In genomic region chr1:40132383-40133121, GRCh38 we compare ENCODE assay signal across 15 cellular contexts. TPM values are rescaled to one million over a fixed set of nuclear protein-coding genes. Genes with fewer than 3 reads are reported as not detected.
DNase-seq lines count a peak whose midpoint lies in the region; ATAC-seq and TF ChIP-seq lines count a peak whose summit lies in the region.
"Had no signal": no experiment of that assay in that cellular context is flagged by ENCODE, and none has a peak within 500 bp of the region (broad histone marks: within the 10 kb centered on the region; RNA-seq: fewer than 3 reads in every experiment).

No MANE protein-coding gene starts in this region.

- H3K9ac ChIP-seq in skeletal muscle tissue (ENCODE audit: low read depth in 1 of 3, low read length in 3 of 3), result peak overlapping the region; percentile 32 to 57 (median 50)

- no peak overlapping the region for H3K27ac ChIP-seq in GM23338 (ENCODE audit: low read depth)
- no peak overlapping the region for H3K27ac ChIP-seq in skeletal muscle tissue (ENCODE audit: low read depth, low read length)
- no peak overlapping the region for H3K27ac ChIP-seq in ovary

- H2AFZ ChIP-seq in GM23338, result peak overlapping the region; percentile 84

- H3K4me2 ChIP-seq in GM23338, result no peak overlapping the region

- H3K9me2 ChIP-seq in GM23338 (ENCODE audit: insufficient read depth), result no peaks in the 10 kb centered on the region

- H3K27me3 ChIP-seq in GM23338 (ENCODE audit: insufficient read depth) (no peaks in the 10 kb centered on the region), skeletal muscle tissue (ENCODE audit: control insufficient read depth in 3 of 3, insufficient read depth in 3 of 3, low read length in 3 of 3) (peaks cover 19 to 22% (median 21%) of the 10 kb centered on the region in 3 donors), ovary (no peaks in the 10 kb centered on the region)

- H3K79me2 ChIP-seq in GM23338 (replicated peaks; ENCODE audit: insufficient read depth), result no peaks in the 10 kb centered on the region

- H3K27ac Mint-ChIP-seq in GM23338, result no peak overlapping the region
- H3K27ac Mint-ChIP-seq: activated CD4-positive, alpha-beta T cell treated with anti-CD3 and anti-CD28 coated beads, Interleukin-2, amount 10 ng/mL, durations not matched to agents 24 days and 14 days; immature natural killer cell; nephron; type B pancreatic cell had no signal

- no peak for TF ChIP-seq POLR2A in GM18505 (IDR thresholded peaks at IDR 0.05; ENCODE audit: borderline replicate concordance, extremely low read depth, insufficient read depth, insufficient read length)
- TF ChIP-seq POLR2A in ovary (IDR thresholded peaks at IDR 0.05), result no peak

- DNase-seq in GM23338 (ENCODE audit: low spot score) (peak; percentile 7), astrocyte of the hippocampus (ENCODE audit: low read depth, low spot score) (peak; percentile 29), hepatic stellate cell (ENCODE audit: low spot score) (peak; percentile 11), ovary (no peak), DMS153 (lab: John Stamatoyannopoulos, UW) (no peak)
- DNase-seq: activated CD4-positive, alpha-beta T cell treated with anti-CD3 and anti-CD28 coated beads, Interleukin-2, amount 10 ng/mL, durations not matched to agents 24 days and 14 days; activated effector memory CD4-positive, alpha-beta T cell treated with Interleukin-2 at 50 U/mL for 16 hours; erythroblast; immature natural killer cell; stimulated activated CD4-positive, alpha-beta T cell treated with anti-CD3 and anti-CD28 coated beads, Interleukin-12 subunit alpha, Interleukin-12 subunit beta, amount 100 ng/mL, for 4 hours had no signal

- H3K9me3 ChIP-seq in skeletal muscle tissue (ENCODE audit: control insufficient read depth in 3 of 3, low read length in 3 of 3) (peaks cover 0 to 9% (median 0%) of the 10 kb centered on the region in 3 donors), ovary (no peaks in the 10 kb centered on the region)

- no peaks in the 10 kb centered on the region; the same call in 2 of the 3 replicates for H3K9me3 Mint-ChIP-seq in GM23338
- H3K9me3 Mint-ChIP-seq: immature natural killer cell had no signal

- 16 to 24% (median 20%) methylated on average over 32 of the region's 32 CpGs for whole genome bisulfite sequencing in ovary, 3 donors

- no peaks in the 10 kb centered on the region for H3K36me3 ChIP-seq in GM23338 (ENCODE audit: insufficient read depth)
- H3K36me3 ChIP-seq in skeletal muscle tissue (ENCODE audit: control insufficient read depth in 3 of 3, insufficient read depth in 3 of 3, low read length in 3 of 3), result no peaks in the 10 kb centered on the region
- no peaks in the 10 kb centered on the region for H3K36me3 ChIP-seq in ovary

- no peaks in the 10 kb centered on the region for H3K4me1 Mint-ChIP-seq in GM23338
- H3K4me1 Mint-ChIP-seq: activated CD4-positive, alpha-beta T cell treated with anti-CD3 and anti-CD28 coated beads, Interleukin-2, amount 10 ng/mL, durations not matched to agents 24 days and 14 days; immature natural killer cell; nephron had no signal

- intact Hi-C loops in ovary (cut with DNase I), result no loop called here

- TF ChIP-seq EP300 in ovary (IDR thresholded peaks at IDR 0.05), result no peak

- no peaks in the 10 kb centered on the region for H3K36me3 Mint-ChIP-seq in GM23338 (ENCODE audit: low read depth)
- H3K36me3 Mint-ChIP-seq: immature natural killer cell, type B pancreatic cell had no signal

- TF ChIP-seq CTCF in GM23338 (conservative IDR thresholded peaks at IDR 0.05; ENCODE audit: low read depth in 2 of 2), result no peak
- TF ChIP-seq CTCF in ovary (IDR thresholded peaks at IDR 0.05), result no peak

- H3K4me3 Mint-ChIP-seq in GM23338, result no peak overlapping the region
- H3K4me3 Mint-ChIP-seq: activated CD4-positive, alpha-beta T cell treated with anti-CD3 and anti-CD28 coated beads, Interleukin-2, amount 10 ng/mL, durations not matched to agents 24 days and 14 days; immature natural killer cell; nephron; type B pancreatic cell had no signal

- ATAC-seq in GM23338 (no peak), GM18505 (IDR thresholded peaks at IDR 0.05; ENCODE audit: unreplicated experiment) (no peak), HG02588 (IDR thresholded peaks at IDR 0.05; ENCODE audit: unreplicated experiment) (no peak)

- H3K27me3 Mint-ChIP-seq in GM23338 (ENCODE audit: insufficient read depth, low read depth, poor library complexity), result peaks cover 2% of the 10 kb centered on the region
- H3K27me3 Mint-ChIP-seq: type B pancreatic cell had no signal

- no peaks in the 10 kb centered on the region for H3F3A ChIP-seq in GM23338 (replicated peaks; ENCODE audit: low read depth)

- H3K4me1 ChIP-seq in GM23338 (ENCODE audit: insufficient read depth) (no peaks in the 10 kb centered on the region), skeletal muscle tissue (ENCODE audit: control insufficient read depth in 3 of 3, insufficient read depth in 3 of 3, low read length in 3 of 3) (peaks cover 0 to 6% (median 5%) of the 10 kb centered on the region in 3 donors), ovary (ENCODE audit: insufficient read depth) (peaks cover 4% of the 10 kb centered on the region)

- H3K4me3 ChIP-seq in GM23338, result no peak overlapping the region
- peak overlapping the region in 2 of 3 donors; percentile 49 to 52 for H3K4me3 ChIP-seq in skeletal muscle tissue (ENCODE audit: low read length in 3 of 3)
- H3K4me3 ChIP-seq in ovary, result no peak overlapping the region

- H4K20me1 ChIP-seq in GM23338 (replicated peaks; ENCODE audit: insufficient read depth), result no peaks in the 10 kb centered on the region

TF ChIP-seq in GM23338, 12 proteins besides CTCF, POLR2A, EP300 and RAD21 (continues in another document):
- TF ChIP-seq STAT1 (IDR thresholded peaks at IDR 0.05; ENCODE audit: unreplicated experiment), result no peak
- no peak for TF ChIP-seq EZH2 (IDR thresholded peaks at IDR 0.05; ENCODE audit: low read depth, unreplicated experiment)
- TF ChIP-seq CREB1 (CRISPR knock-in tag; IDR thresholded peaks at IDR 0.05; ENCODE audit: low read depth), result no peak
- TF ChIP-seq ZNF331 (CRISPR knock-in tag; IDR thresholded peaks at IDR 0.05; ENCODE audit: low read depth), result no peak

RNA-seq across cellular contexts. Expression of gene RLF, which starts 28.6 kb away (rescaled TPM):
- 21.1 and 22.2 TPM in 2 replicates for total RNA-seq in GM23338 (2014; rRNA removed; shearing (Covaris generic))
- polyA plus RNA-seq in GM23338 (2016; fragmentation: Nextera tagmentation; extraction: Ambion mirVana) (4.4 and 6.6 TPM in 2 replicates), ovary (1 to 10 TPM; 6.9 to 8.7 TPM)
- total RNA-seq in skeletal muscle tissue (29.2 TPM), ovary (10 to 100 TPM; 16.5 to 29.3 (median 19.1) TPM)

RNA-seq across cellular contexts. Expression of gene PPT1, which starts 35.5 kb away (rescaled TPM):
- total RNA-seq in GM23338 (2014; rRNA removed; shearing (Covaris generic)), result 202 and 234 TPM in 2 replicates
- polyA plus RNA-seq in GM23338 (2016; fragmentation: Nextera tagmentation; extraction: Ambion mirVana) (59.4 and 67.4 TPM in 2 replicates), ovary (100 to 1,000 TPM in 1 of 2 donors, 10 to 100 TPM in 1; 53.5 to 247 TPM)
- total RNA-seq in skeletal muscle tissue (33.4 TPM), ovary (10 to 100 TPM; 38.0 to 84.2 (median 71.0) TPM)

Comparison
In these comparisons a context has a peak if more than half of its experiments do, and no peak if none do; other contexts are left out.
1. DNase-seq: peak in GM23338 (single experiment), astrocyte of the hippocampus (single experiment) and hepatic stellate cell (single experiment); none in ovary (0 of 5) and DMS153 (single experiment).
2. H3K4me3 ChIP-seq: peak in skeletal muscle tissue (2 of 3); none in GM23338 (single experiment) and ovary (single experiment).